Comparison of ENCODE assay signal across 8 cellular contexts in the genomic region with DNA sequence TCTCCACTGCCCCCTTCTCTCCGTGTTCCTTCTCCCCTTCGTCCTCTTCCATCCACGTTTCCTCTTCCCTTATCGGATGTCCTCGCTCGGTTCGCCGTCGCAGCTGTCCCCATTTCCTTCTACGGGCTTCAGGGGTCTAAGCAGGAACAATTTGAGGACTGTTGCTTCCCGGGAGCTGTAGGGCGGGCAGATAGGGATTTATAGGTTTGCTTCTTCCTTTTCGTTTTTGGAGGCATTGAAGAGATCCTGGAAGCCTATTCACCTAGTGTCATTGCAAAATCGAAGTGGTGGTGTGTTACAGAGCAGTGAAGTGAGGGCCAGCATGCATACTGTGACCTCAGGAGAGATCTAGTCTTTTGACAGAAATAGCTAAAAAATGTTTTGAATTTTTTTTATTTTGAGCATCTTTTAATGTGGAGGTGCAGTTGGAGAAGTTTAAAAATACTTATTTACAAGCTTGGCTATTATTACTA. TPM values are rescaled to one million over a fixed set of nuclear protein-coding genes. Genes with fewer than 3 reads are reported as not detected.
DNase-seq lines count a peak whose midpoint lies in the region; TF ChIP-seq lines count a peak whose summit lies in the region.

No MANE protein-coding gene starts in this region.

- no peaks in the 10 kb centered on the region for H3K9me3 Mint-ChIP-seq in activated CD4-positive, alpha-beta memory T cell treated with anti-CD3 and anti-CD28 coated beads, Interleukin-2, amount 10 ng/mL, durations not matched to agents 7 days and 5 days

- peak overlapping the region; percentile 93 for H3K4me3 Mint-ChIP-seq in activated CD4-positive, alpha-beta memory T cell treated with anti-CD3 and anti-CD28 coated beads, Interleukin-2, amount 10 ng/mL, durations not matched to agents 7 days and 5 days

- peak; percentile 9 for DNase-seq in BE2C
- DNase-seq in HAP-1 (ENCODE audit: low spot score in 2 of 2) = peak; percentile 30 to 40
- peak; percentile 20 for DNase-seq in activated CD4-positive, alpha-beta memory T cell treated with anti-CD3 and anti-CD28 coated beads, Interleukin-2, amount 10 ng/mL, durations not matched to agents 7 days and 5 days
- DNase-seq in germinal center (ENCODE audit: low spot score) = peak; percentile 25
- DNase-seq in osteoblast (ENCODE audit: insufficient read length, low spot score, missing footprints) = no peak
- DNase-seq in H4 (ENCODE audit: low spot score) = no peak
- no peak for DNase-seq in NCI-H510A (lab: John Stamatoyannopoulos, UW)
- no peak for DNase-seq in DMS114 treated with DMSO at 0.1 percent for 48 hours (lab: John Stamatoyannopoulos, UW; ENCODE audit: unreplicated experiment)

- peak overlapping the region; percentile 99 for H3K4me2 ChIP-seq in osteoblast (ENCODE audit: insufficient read depth, low read length)

- peak overlapping the region; percentile 85 for H3K4me3 ChIP-seq in BE2C (ENCODE audit: low read depth, low read length)
- peak overlapping the region; percentile 56 for H3K4me3 ChIP-seq in HAP-1
- peak overlapping the region; percentile 98 for H3K4me3 ChIP-seq in osteoblast (ENCODE audit: insufficient read depth, low read length)

- H3K4me1 ChIP-seq in BE2C (no peaks in the 10 kb centered on the region), HAP-1 (peaks cover 22% of the 10 kb centered on the region), osteoblast (ENCODE audit: insufficient read depth, low read length) (peaks cover 19% of the 10 kb centered on the region)

- peak overlapping the region; percentile 88 for H2AFZ ChIP-seq in osteoblast (ENCODE audit: low read length)

- H3K79me2 ChIP-seq in osteoblast (ENCODE audit: insufficient read depth, low read length) = peaks cover 57% of the 10 kb centered on the region

- no peaks in the 10 kb centered on the region for H3K9me3 ChIP-seq in BE2C
- no peaks in the 10 kb centered on the region for H3K9me3 ChIP-seq in HAP-1
- H3K9me3 ChIP-seq in osteoblast (ENCODE audit: low read depth, low read length) = no peaks in the 10 kb centered on the region

- H3K27me3 Mint-ChIP-seq in activated CD4-positive, alpha-beta memory T cell treated with anti-CD3 and anti-CD28 coated beads, Interleukin-2, amount 10 ng/mL, durations not matched to agents 7 days and 5 days = peaks cover 7% of the 10 kb centered on the region

- H3K4me1 Mint-ChIP-seq in activated CD4-positive, alpha-beta memory T cell treated with anti-CD3 and anti-CD28 coated beads, Interleukin-2, amount 10 ng/mL, durations not matched to agents 7 days and 5 days = peaks cover 34% of the 10 kb centered on the region

- TF ChIP-seq CTCF in BE2C (IDR thresholded peaks at IDR 0.05; ENCODE audit: low read depth, low read length) = no peak
- no peak for TF ChIP-seq CTCF in osteoblast (IDR thresholded peaks at IDR 0.05; ENCODE audit: extremely low read depth, low read depth, low read length)

- H3K36me3 ChIP-seq in BE2C (no peaks in the 10 kb centered on the region), HAP-1 (replicated peaks) (no peaks in the 10 kb centered on the region), osteoblast (ENCODE audit: insufficient read depth, low read length) (no peaks in the 10 kb centered on the region)

- H3K27ac Mint-ChIP-seq in activated CD4-positive, alpha-beta memory T cell treated with anti-CD3 and anti-CD28 coated beads, Interleukin-2, amount 10 ng/mL, durations not matched to agents 7 days and 5 days = peak overlapping the region; percentile 53

- POLR2A ChIA-PET in activated CD4-positive, alpha-beta memory T cell treated with anti-CD3 and anti-CD28 coated beads, Interleukin-2, amount 10 ng/mL, durations not matched to agents 7 days and 5 days (lab: Charles Lee) = interaction anchor here (0.8 to 3.3 kb wide), 8 partner anchors 10 to 362 kb away, joined by 3 to 24 read pairs (median 8); partner anchors contain the start of genes CC2D1B, ORC1, PRPF38A and TUT4

- peaks cover 26% of the 10 kb centered on the region for H4K20me1 ChIP-seq in osteoblast (ENCODE audit: insufficient read depth, low read length)

- peak overlapping the region; percentile 74 for H3K27ac ChIP-seq in osteoblast (ENCODE audit: low read depth, low read length)

- H3K36me3 Mint-ChIP-seq in activated CD4-positive, alpha-beta memory T cell treated with anti-CD3 and anti-CD28 coated beads, Interleukin-2, amount 10 ng/mL, durations not matched to agents 7 days and 5 days (ENCODE audit: low read depth) = peaks cover 6% of the 10 kb centered on the region

- CTCF ChIA-PET in activated CD4-positive, alpha-beta memory T cell treated with anti-CD3 and anti-CD28 coated beads, Interleukin-2, amount 10 ng/mL, durations not matched to agents 7 days and 5 days (lab: Charles Lee) = interaction anchor here (1.0 kb wide), 1 partner anchor 22 kb away, joined by 5 read pairs; no protein-coding TSS in a partner anchor

- no peaks in the 10 kb centered on the region for H3K27me3 ChIP-seq in BE2C
- no peaks in the 10 kb centered on the region for H3K27me3 ChIP-seq in HAP-1 (ENCODE audit: low read depth)
- no peaks in the 10 kb centered on the region for H3K27me3 ChIP-seq in osteoblast (ENCODE audit: insufficient read depth, low read length)

- in situ Hi-C loops in HAP-1 (cut with MboI; ENCODE audit: low sequenced_read_pairs) = no loop called here

RNA-seq across cellular contexts. Expression of gene ZYG11B, which starts 0.9 kb away (rescaled TPM):
- polyA plus RNA-seq in BE2C (2012; ENCODE audit: insufficient read depth, insufficient read length, low read depth) = 2.6 TPM
- total RNA-seq in activated CD4-positive, alpha-beta memory T cell treated with anti-CD3 and anti-CD28 coated beads, Interleukin-2, amount 10 ng/mL, durations not matched to agents 7 days and 5 days = 10 to 100 TPM; 12.7 to 12.8 TPM
- total RNA-seq in osteoblast = 60.8 and 66.6 TPM in 2 replicates
- total RNA-seq in H4 (2014; rRNA removed; shearing (Covaris generic)) = 23.9 and 24.9 TPM in 2 replicates

RNA-seq across cellular contexts. Expression of gene COA7, which starts 29.0 kb away (rescaled TPM):
- polyA plus RNA-seq in BE2C (2012; ENCODE audit: insufficient read depth, insufficient read length, low read depth) = 30.9 TPM
- 10 to 100 TPM; 13.6 TPM for total RNA-seq in activated CD4-positive, alpha-beta memory T cell treated with anti-CD3 and anti-CD28 coated beads, Interleukin-2, amount 10 ng/mL, durations not matched to agents 7 days and 5 days
- 14.7 and 14.8 TPM in 2 replicates for total RNA-seq in osteoblast
- total RNA-seq in H4 (2014; rRNA removed; shearing (Covaris generic)) = 15.9 and 16.6 TPM in 2 replicates

Comparison
In these comparisons a context has a peak if more than half of its experiments do, and no peak if none do; other contexts are left out.
1. DNase-seq: peak in BE2C (single experiment), HAP-1 (2 of 2), activated CD4-positive, alpha-beta memory T cell treated with anti-CD3 and anti-CD28 coated beads, Interleukin-2, amount 10 ng/mL, durations not matched to agents 7 days and 5 days (single experiment) and germinal center (single experiment); none in osteoblast (single experiment), H4 (single experiment), NCI-H510A (single experiment) and DMS114 treated with DMSO at 0.1 percent for 48 hours (single experiment).
2. Peak in every context shown above with its lines, with median percentiles within 50 percentile points of each other: H3K4me3 ChIP-seq.